2 cellular contexts compared by ENCODE assay signal in genomic region chr9:124810513-124811355, GRCh38.
A peak's percentile ranks its signal among the peaks of the same experiment; 100 is the strongest.
TF ChIP-seq lines count a peak whose summit lies in the region.

No MANE protein-coding gene starts in this region.

TF ChIP-seq in HCT116, 20 proteins besides CTCF, POLR2A, EP300 and RAD21:
- no peak for TF ChIP-seq ZFX (IDR thresholded peaks at IDR 0.05)
- TF ChIP-seq EGR1 (IDR thresholded peaks at IDR 0.05; ENCODE audit: low read depth), result no peak
- peak; percentile 54 for TF ChIP-seq POLR2AphosphoS5 (IDR thresholded peaks at IDR 0.05; ENCODE audit: low read depth, low read length)

TF ChIP-seq in K562, 482 proteins besides CTCF, POLR2A, EP300 and RAD21:
- TF ChIP-seq, protein P1, sequence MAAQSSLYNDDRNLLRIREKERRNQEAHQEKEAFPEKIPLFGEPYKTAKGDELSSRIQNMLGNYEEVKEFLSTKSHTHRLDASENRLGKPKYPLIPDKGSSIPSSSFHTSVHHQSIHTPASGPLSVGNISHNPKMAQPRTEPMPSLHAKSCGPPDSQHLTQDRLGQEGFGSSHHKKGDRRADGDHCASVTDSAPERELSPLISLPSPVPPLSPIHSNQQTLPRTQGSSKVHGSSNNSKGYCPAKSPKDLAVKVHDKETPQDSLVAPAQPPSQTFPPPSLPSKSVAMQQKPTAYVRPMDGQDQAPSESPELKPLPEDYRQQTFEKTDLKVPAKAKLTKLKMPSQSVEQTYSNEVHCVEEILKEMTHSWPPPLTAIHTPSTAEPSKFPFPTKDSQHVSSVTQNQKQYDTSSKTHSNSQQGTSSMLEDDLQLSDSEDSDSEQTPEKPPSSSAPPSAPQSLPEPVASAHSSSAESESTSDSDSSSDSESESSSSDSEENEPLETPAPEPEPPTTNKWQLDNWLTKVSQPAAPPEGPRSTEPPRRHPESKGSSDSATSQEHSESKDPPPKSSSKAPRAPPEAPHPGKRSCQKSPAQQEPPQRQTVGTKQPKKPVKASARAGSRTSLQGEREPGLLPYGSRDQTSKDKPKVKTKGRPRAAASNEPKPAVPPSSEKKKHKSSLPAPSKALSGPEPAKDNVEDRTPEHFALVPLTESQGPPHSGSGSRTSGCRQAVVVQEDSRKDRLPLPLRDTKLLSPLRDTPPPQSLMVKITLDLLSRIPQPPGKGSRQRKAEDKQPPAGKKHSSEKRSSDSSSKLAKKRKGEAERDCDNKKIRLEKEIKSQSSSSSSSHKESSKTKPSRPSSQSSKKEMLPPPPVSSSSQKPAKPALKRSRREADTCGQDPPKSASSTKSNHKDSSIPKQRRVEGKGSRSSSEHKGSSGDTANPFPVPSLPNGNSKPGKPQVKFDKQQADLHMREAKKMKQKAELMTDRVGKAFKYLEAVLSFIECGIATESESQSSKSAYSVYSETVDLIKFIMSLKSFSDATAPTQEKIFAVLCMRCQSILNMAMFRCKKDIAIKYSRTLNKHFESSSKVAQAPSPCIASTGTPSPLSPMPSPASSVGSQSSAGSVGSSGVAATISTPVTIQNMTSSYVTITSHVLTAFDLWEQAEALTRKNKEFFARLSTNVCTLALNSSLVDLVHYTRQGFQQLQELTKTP (IDR thresholded peaks at IDR 0.05; ENCODE audit: low read depth in 1 of 2, partially characterized antibody in 2 of 2), result no peak
